ENCODE assay signal across 23 cellular contexts in genomic region chr4:125116431-125116830, GRCh38.
"Had no signal": no experiment of that assay in that cellular context is flagged by ENCODE, and none has a peak within 500 bp of the region (broad histone marks: within the 10 kb centered on the region; RNA-seq: fewer than 3 reads in every experiment).

No MANE protein-coding gene starts in this region.

- H3K9me3 ChIP-seq: colonic mucosa, gastrocnemius medialis, heart right ventricle, spleen, testis, transverse colon had no signal

- DNase-seq: colonic mucosa; effector CD4-positive, alpha-beta T cell; endodermal cell; erythroblast; gastrocnemius medialis; heart right ventricle; hypothalamus; islet precursor cell; natural killer cell; posterior cingulate gyrus; spleen; stimulated activated CD4-positive, alpha-beta T cell treated with anti-CD3 and anti-CD28 coated beads, Interleukin-2, amount 100 ng/mL, for 24 hours; stimulated activated CD4-positive, alpha-beta T cell treated with anti-CD3 and anti-CD28 coated beads, Interleukin-4, amount 100 ng/mL, for 4 hours; stimulated activated naive B cell treated with anti-CD40 and anti-IgM and Interleukin-4, amounts not matched to agents 10 μg/mL and 1 μg/mL and 100 μg/mL, for 72 hours; stimulated activated naive CD8-positive, alpha-beta T cell treated with anti-CD3 and anti-CD28 coated beads, Interleukin-15, amount 100 ng/mL, for 72 hours; testis; transverse colon had no signal

- FAIRE-seq: endothelial cell of umbilical vein, urothelium cell line had no signal

- H3K27me3 Mint-ChIP-seq: stimulated activated naive B cell treated with anti-CD40 and anti-IgM and Interleukin-4, amounts not matched to agents 10 μg/mL and 1 μg/mL and 100 μg/mL, for 72 hours; stimulated activated naive CD8-positive, alpha-beta T cell treated with anti-CD3 and anti-CD28 coated beads, Interleukin-15, amount 100 ng/mL, for 72 hours had no signal

- ATAC-seq: gastrocnemius medialis; heart right ventricle; left lobe of liver; natural killer cell; sciatic nerve; stimulated activated naive B cell treated with anti-CD40 and anti-IgM and Interleukin-4, amounts not matched to agents 10 μg/mL and 1 μg/mL and 100 μg/mL, for 72 hours; stimulated activated naive CD8-positive, alpha-beta T cell treated with anti-CD3 and anti-CD28 coated beads, Interleukin-15, amount 100 ng/mL, for 72 hours had no signal

- H3K27me3 ChIP-seq: colonic mucosa, gastrocnemius medialis, heart right ventricle, spleen, testis, transverse colon had no signal

- H3K27ac ChIP-seq: colonic mucosa, gastrocnemius medialis, heart right ventricle, spleen, testis, transverse colon had no signal

- H3K4me1 ChIP-seq: colonic mucosa, gastrocnemius medialis, heart right ventricle, spleen, testis, transverse colon had no signal

- H3K4me3 Mint-ChIP-seq: endodermal cell; mesothelial cell of epicardium; natural killer cell; neural crest cell; stimulated activated naive B cell treated with anti-CD40 and anti-IgM and Interleukin-4, amounts not matched to agents 10 μg/mL and 1 μg/mL and 100 μg/mL, for 72 hours; stimulated activated naive CD8-positive, alpha-beta T cell treated with anti-CD3 and anti-CD28 coated beads, Interleukin-15, amount 100 ng/mL, for 72 hours had no signal

- H3K27ac Mint-ChIP-seq: endodermal cell; mesothelial cell of epicardium; natural killer cell; stimulated activated naive B cell treated with anti-CD40 and anti-IgM and Interleukin-4, amounts not matched to agents 10 μg/mL and 1 μg/mL and 100 μg/mL, for 72 hours; stimulated activated naive CD8-positive, alpha-beta T cell treated with anti-CD3 and anti-CD28 coated beads, Interleukin-15, amount 100 ng/mL, for 72 hours had no signal

- H3K9me3 Mint-ChIP-seq: endodermal cell; mesothelial cell of epicardium; neural crest cell; stimulated activated naive B cell treated with anti-CD40 and anti-IgM and Interleukin-4, amounts not matched to agents 10 μg/mL and 1 μg/mL and 100 μg/mL, for 72 hours had no signal

- H3K4me3 ChIP-seq: colonic mucosa, gastrocnemius medialis, heart right ventricle, spleen, testis, transverse colon had no signal

- H3K4me1 Mint-ChIP-seq: natural killer cell; neural crest cell; stimulated activated naive B cell treated with anti-CD40 and anti-IgM and Interleukin-4, amounts not matched to agents 10 μg/mL and 1 μg/mL and 100 μg/mL, for 72 hours; stimulated activated naive CD8-positive, alpha-beta T cell treated with anti-CD3 and anti-CD28 coated beads, Interleukin-15, amount 100 ng/mL, for 72 hours had no signal

- H3K36me3 ChIP-seq: colonic mucosa, gastrocnemius medialis, heart right ventricle, spleen, transverse colon had no signal

- H3K36me3 Mint-ChIP-seq: mesothelial cell of epicardium; natural killer cell; stimulated activated naive B cell treated with anti-CD40 and anti-IgM and Interleukin-4, amounts not matched to agents 10 μg/mL and 1 μg/mL and 100 μg/mL, for 72 hours had no signal
